In genomic region chr11:119741369-119742262, GRCh38 we compare ENCODE assay signal across 8 cellular contexts. TPM values are rescaled to one million over a fixed set of nuclear protein-coding genes. Genes with fewer than 3 reads are reported as not detected.
DNase-seq lines count a peak whose midpoint lies in the region; ATAC-seq, FAIRE-seq and TF ChIP-seq lines count a peak whose summit lies in the region.

No MANE protein-coding gene starts in this region.

- ATAC-seq in GM18502 (IDR thresholded peaks at IDR 0.05; ENCODE audit: poor library complexity, unreplicated experiment) (peak; percentile 63), gastroesophageal sphincter (peak; percentile 52), pancreas (peak in 2 of 4 donors; percentile 45 to 46), GM18858 (IDR thresholded peaks at IDR 0.05; ENCODE audit: unreplicated experiment) (no peak)

- H3K9me3 ChIP-seq in gastroesophageal sphincter (no peaks in the 10 kb centered on the region), pancreas (no peaks in the 10 kb centered on the region), vagina (no peaks in the 10 kb centered on the region)

- no peak for TF ChIP-seq POLR2A in gastroesophageal sphincter (IDR thresholded peaks at IDR 0.05)
- no peak for TF ChIP-seq POLR2A in vagina (IDR thresholded peaks at IDR 0.05)

- peaks cover 3% of the 10 kb centered on the region for H3K4me1 Mint-ChIP-seq in activated T-helper 2 cell treated with anti-CD3 and anti-CD28 coated beads, Interferon-gamma antibody, Interleukin-2, Interleukin-4, amounts not matched to agents 10 μg/mL and 5 μg/mL and 100 μg/mL, durations not matched to agents 14 hours and 24 hours and 36 hours (ENCODE audit: low read depth)

- peaks cover 49% of the 10 kb centered on the region for H3K27me3 Mint-ChIP-seq in activated T-helper 2 cell treated with anti-CD3 and anti-CD28 coated beads, Interferon-gamma antibody, Interleukin-2, Interleukin-4, amounts not matched to agents 10 μg/mL and 5 μg/mL and 100 μg/mL, durations not matched to agents 14 hours and 24 hours and 36 hours (ENCODE audit: low read depth)

- DNase-seq in NCI-H526 treated with DMSO at 0.1 percent for 48 hours (lab: John Stamatoyannopoulos, UW) (peak; percentile 78), pancreas (peak in 3 of 6 donors; percentile 42 to 77 (median 49)), vagina (ENCODE audit: extremely low spot score in 2 of 2) (no peak), NCI-H2107 (lab: John Stamatoyannopoulos, UW) (no peak)
- DNase-seq in activated T-helper 2 cell treated with anti-CD3 and anti-CD28 coated beads, Interferon-gamma antibody, Interleukin-2, Interleukin-4, amounts not matched to agents 10 μg/mL and 5 μg/mL and 100 μg/mL, durations not matched to agents 14 hours and 24 hours and 36 hours (ENCODE audit: low spot score) = peak; percentile 33

- H3K4me3 ChIP-seq in gastroesophageal sphincter (peak overlapping the region in 1 of 2 donors; percentile 36), pancreas (no peak overlapping the region), vagina (peak overlapping the region; percentile 29 to 39)

- WGBS in gastroesophageal sphincter (ENCODE audit: low coverage in 1 of 2), 2 donors = no CpG with 5 or more reads among the region's 54 CpGs
- WGBS in pancreas, 2 donors = 48 to 60% methylated on average over 43 to 54 of the region's 54 CpGs

- TF ChIP-seq CTCF in gastroesophageal sphincter (IDR thresholded peaks at IDR 0.05) (peak in 3 of 4 experiments; percentile 31 to 84 (median 61)), pancreas (IDR thresholded peaks at IDR 0.05) (peak; percentile 31 to 62 (median 46)), vagina (IDR thresholded peaks at IDR 0.05) (peak; percentile 26 to 39 (median 38))

- no peak for FAIRE-seq in pancreas (lab: Jason Lieb, UNC)

- H3K27me3 ChIP-seq in gastroesophageal sphincter = peaks cover 76% of the 10 kb centered on the region
- no peaks in the 10 kb centered on the region for H3K27me3 ChIP-seq in pancreas
- no peaks in the 10 kb centered on the region for H3K27me3 ChIP-seq in vagina

- H3K4me1 ChIP-seq in gastroesophageal sphincter (peaks cover 0 to 23% (median 10%) of the 10 kb centered on the region in 3 donors), pancreas (peaks cover 7 to 24% (median 16%) of the 10 kb centered on the region in 3 donors), vagina (peaks cover 25% of the 10 kb centered on the region)

- no peak overlapping the region for H3K27ac ChIP-seq in gastroesophageal sphincter
- no peak overlapping the region for H3K27ac ChIP-seq in pancreas
- H3K27ac ChIP-seq in vagina = no peak overlapping the region

- no peaks in the 10 kb centered on the region for H3K36me3 Mint-ChIP-seq in activated T-helper 2 cell treated with anti-CD3 and anti-CD28 coated beads, Interferon-gamma antibody, Interleukin-2, Interleukin-4, amounts not matched to agents 10 μg/mL and 5 μg/mL and 100 μg/mL, durations not matched to agents 14 hours and 24 hours and 36 hours (ENCODE audit: low read depth)

- H3K36me3 ChIP-seq in gastroesophageal sphincter (no peaks in the 10 kb centered on the region), pancreas (no peaks in the 10 kb centered on the region), vagina (no peaks in the 10 kb centered on the region)

- TF ChIP-seq EP300 in gastroesophageal sphincter (IDR thresholded peaks at IDR 0.05) = no peak

- no peak overlapping the region for H3K27ac Mint-ChIP-seq in activated T-helper 2 cell treated with anti-CD3 and anti-CD28 coated beads, Interferon-gamma antibody, Interleukin-2, Interleukin-4, amounts not matched to agents 10 μg/mL and 5 μg/mL and 100 μg/mL, durations not matched to agents 14 hours and 24 hours and 36 hours

- H3K4me3 Mint-ChIP-seq in activated T-helper 2 cell treated with anti-CD3 and anti-CD28 coated beads, Interferon-gamma antibody, Interleukin-2, Interleukin-4, amounts not matched to agents 10 μg/mL and 5 μg/mL and 100 μg/mL, durations not matched to agents 14 hours and 24 hours and 36 hours (ENCODE audit: low read depth) = no peak overlapping the region

- no peaks in the 10 kb centered on the region for H3K9me3 Mint-ChIP-seq in activated T-helper 2 cell treated with anti-CD3 and anti-CD28 coated beads, Interferon-gamma antibody, Interleukin-2, Interleukin-4, amounts not matched to agents 10 μg/mL and 5 μg/mL and 100 μg/mL, durations not matched to agents 14 hours and 24 hours and 36 hours

- intact Hi-C loops in activated T-helper 2 cell treated with anti-CD3 and anti-CD28 coated beads, Interferon-gamma antibody, Interleukin-2, Interleukin-4, amounts not matched to agents 10 μg/mL and 5 μg/mL and 100 μg/mL, durations not matched to agents 14 hours and 24 hours and 36 hours (cut with micrococcal nuclease) = loop anchor here (1.0 kb wide), 1 partner anchor 75 kb away; no protein-coding TSS in a partner anchor
- intact Hi-C loops in pancreas (cut with DNase I) = loop anchor here in 1 of 3 donors (5.0 kb wide), 1 partner anchor 56 kb away; no protein-coding TSS in a partner anchor
- intact Hi-C loops in vagina (cut with DNase I) = loop anchor here (10.0 kb wide), 1 partner anchor 257 kb away; no protein-coding TSS in a partner anchor

RNA-seq across cellular contexts. Expression of gene NECTIN1, which starts 12.6 kb away (rescaled TPM):
- total RNA-seq in activated T-helper 2 cell treated with anti-CD3 and anti-CD28 coated beads, Interferon-gamma antibody, Interleukin-2, Interleukin-4, amounts not matched to agents 10 μg/mL and 5 μg/mL and 100 μg/mL, durations not matched to agents 14 hours and 24 hours and 36 hours = 5.0 and 5.6 TPM in 2 replicates
- total RNA-seq in gastroesophageal sphincter (1 to 10 TPM; 2.6 to 7.1 (median 4.3) TPM), pancreas (10 to 100 TPM; 14.8 to 24.7 (median 22.2) TPM), vagina (58.2 TPM)
- polyA plus RNA-seq in pancreas = 1 to 10 TPM; 7.9 to 8.5 TPM

Comparison
In these comparisons a context has a peak if more than half of its experiments do, and no peak if none do; other contexts are left out.
1. DNase-seq: peak in NCI-H526 treated with DMSO at 0.1 percent for 48 hours (single experiment) and activated T-helper 2 cell treated with anti-CD3 and anti-CD28 coated beads, Interferon-gamma antibody, Interleukin-2, Interleukin-4, amounts not matched to agents 10 μg/mL and 5 μg/mL and 100 μg/mL, durations not matched to agents 14 hours and 24 hours and 36 hours (single experiment); none in vagina (0 of 2) and NCI-H2107 (single experiment).
2. H3K4me3 ChIP-seq: peak in vagina (2 of 2); none in pancreas (0 of 4).
3. Peak in every context shown above with its lines, with median percentiles within 50 percentile points of each other: CTCF ChIP-seq.